In genomic region chr9:126555421-126555820, GRCh38 we compare ENCODE assay signal across 9 cellular contexts. TPM values are rescaled to one million over a fixed set of nuclear protein-coding genes. Genes with fewer than 3 reads are reported as not detected.
A peak's percentile ranks its signal among the peaks of the same experiment; 100 is the strongest.
DNase-seq lines count a peak whose midpoint lies in the region; ATAC-seq, FAIRE-seq and TF ChIP-seq lines count a peak whose summit lies in the region.
"Not testable (repeated sequence)": the region's sequence is repeated elsewhere in the genome, so short reads cannot be mapped to it uniquely, and the experiment has no call there.
"Had no signal": no experiment of that assay in that cellular context is flagged by ENCODE, and none has a peak within 500 bp of the region (broad histone marks: within the 10 kb centered on the region; RNA-seq: fewer than 3 reads in every experiment).

No MANE protein-coding gene starts in this region.

- TF ChIP-seq CTCF in AG04450 (IDR thresholded peaks at IDR 0.05; ENCODE audit: low read depth, low read length) (0 out of 2 replicates have a peak, but pooled peaks have one; percentile 25), VCaP (conservative IDR thresholded peaks at IDR 0.05) (peak; percentile 63), choroid plexus epithelial cell (conservative IDR thresholded peaks at IDR 0.05; ENCODE audit: low read depth, low read length) (peak; percentile 38), cardiac muscle cell (IDR thresholded peaks at IDR 0.05; ENCODE audit: low read depth, low read length) (peak; percentile 13), nephron progenitor cell (IDR thresholded peaks at IDR 0.05) (peak; percentile 3), upper lobe of right lung (IDR thresholded peaks at IDR 0.05) (peak; percentile 21)

- not testable (repeated sequence) for H3K27ac Mint-ChIP-seq in nephron progenitor cell

- not testable (repeated sequence) for H3K27ac ChIP-seq in AG04450 (ENCODE audit: low read depth, low read length); VCaP; cardiac muscle cell; upper lobe of right lung

- H3K9me3 Mint-ChIP-seq in nephron progenitor cell, result not testable (repeated sequence)

- DNase-seq in AG04450 (ENCODE audit: low read depth, low spot score); choroid plexus epithelial cell (ENCODE audit: low read depth); cardiac muscle cell (ENCODE audit: low read depth in 1 of 2, low spot score in 1 of 2); nephron progenitor cell; upper lobe of right lung: not testable (repeated sequence)
- DNase-seq in KBM-7, result peak; percentile 25

- POLR2A ChIA-PET in AG04450 (lab: Yijun Ruan, JAX), result interaction anchor here (0.7 kb wide), 1 partner anchor 237 kb away, joined by 4 read pairs; no protein-coding TSS in a partner anchor

- intact Hi-C loops in upper lobe of right lung (cut with DNase I), result loop anchor here (5.0 kb wide), 1 partner anchor 53 kb away; no protein-coding TSS in a partner anchor

- not testable (repeated sequence) for ATAC-seq in upper lobe of right lung

- not testable (repeated sequence) for H3K36me3 Mint-ChIP-seq in nephron progenitor cell (ENCODE audit: low read depth)

- in situ Hi-C loops in KBM-7 (cut with MboI; ENCODE audit: low pct_unique_long_range_greater_than_20kb, low sequenced_read_pairs), result not testable (repeated sequence)

- CTCF ChIA-PET in AG04450 (lab: Charles Lee), result interaction anchor here (0.7 to 5.6 kb wide), 5 partner anchors 17 to 857 kb away, joined by 3 to 101 read pairs (median 3); no protein-coding TSS in a partner anchor

- H3K27me3 ChIP-seq in AG04450 (ENCODE audit: control insufficient read depth, insufficient read depth, low read length) (peaks cover 16% of the 10 kb centered on the region), cardiac muscle cell (peaks cover 12% of the 10 kb centered on the region)
- not testable (repeated sequence) for H3K27me3 ChIP-seq in upper lobe of right lung

- H3K27me3 Mint-ChIP-seq in nephron progenitor cell (ENCODE audit: low read depth, poor library complexity), result peaks cover 35% of the 10 kb centered on the region

- not testable (repeated sequence) for H3K4me1 ChIP-seq in cardiac muscle cell (ENCODE audit: low read depth); upper lobe of right lung

- not testable (repeated sequence) for H3K4me3 Mint-ChIP-seq in nephron progenitor cell

- peaks cover 27% of the 10 kb centered on the region for H3K4me1 Mint-ChIP-seq in nephron progenitor cell

- H3K9me3 ChIP-seq in AG04450 (ENCODE audit: control insufficient read depth, insufficient read depth, low read length); cardiac muscle cell (ENCODE audit: low read depth); upper lobe of right lung: not testable (repeated sequence)

- peak; percentile 57 for FAIRE-seq in G401.6 (lab: Jason Lieb, UNC)

- H3K36me3 ChIP-seq in cardiac muscle cell, upper lobe of right lung: not testable (repeated sequence)

- not testable (repeated sequence) for H3K4me3 ChIP-seq in AG04450 (ENCODE audit: low read depth, low read length); choroid plexus epithelial cell (ENCODE audit: low read depth, low read length); cardiac muscle cell; upper lobe of right lung

RNA-seq across cellular contexts. Expression of gene LMX1B, which starts 58.3 kb away (rescaled TPM):
- polyA plus RNA-seq in AG04450 (2011; rRNA removed) (not detected in 2 replicates), cardiac muscle cell (not detected in 2 replicates)
- polyA minus RNA-seq in AG04450 (2011; rRNA and poly(A)+ RNA removed), result not detected in 2 replicates
- total RNA-seq in cardiac muscle cell (0.14 TPM in 1 of 2 replicates, not detected in the other), upper lobe of right lung (0.14 TPM)
- polyA plus RNA-seq: IgD-negative memory B cell had no signal

Comparison
In these comparisons a context has a peak if more than half of its experiments do, and no peak if none do; other contexts are left out.
1. CTCF ChIP-seq: peak in every context shown above with its lines; median percentile 63 in VCaP; 38 in choroid plexus epithelial cell; 25 in AG04450; 21 in upper lobe of right lung; 13 in cardiac muscle cell; 3 in nephron progenitor cell.